6 cellular contexts compared by ENCODE assay signal in genomic region chr9:33242621-33243134, GRCh38. TPM values are rescaled to one million over a fixed set of nuclear protein-coding genes. Genes with fewer than 3 reads are reported as not detected.
"Had no signal": no experiment of that assay in that cellular context is flagged by ENCODE, and none has a peak within 500 bp of the region (broad histone marks: within the 10 kb centered on the region; RNA-seq: fewer than 3 reads in every experiment).

No MANE protein-coding gene starts in this region.

RNA-seq across cellular contexts. Expression of gene SPINK4, which starts 2.7 kb away (rescaled TPM):
- total RNA-seq: GM23248, GM23338, H1, H7, H9, HFFc6 had no signal
- polyA plus RNA-seq: GM23248, GM23338, H1 had no signal
